23 cellular contexts compared by ENCODE assay signal in genomic region chr20:50042370-50043313, GRCh38.
"Had no signal": no experiment of that assay in that cellular context is flagged by ENCODE, and none has a peak within 500 bp of the region (broad histone marks: within the 10 kb centered on the region; RNA-seq: fewer than 3 reads in every experiment).

No MANE protein-coding gene starts in this region.

- H3K4me3 ChIP-seq: body of pancreas, lung, ovary, smooth muscle cell, thoracic aorta, upper lobe of right lung had no signal

- H3K9me3 ChIP-seq: body of pancreas, ovary, thoracic aorta, upper lobe of right lung had no signal

- H3K27ac ChIP-seq: body of pancreas, ovary, thoracic aorta, upper lobe of right lung had no signal

- ATAC-seq: activated CD8-positive, alpha-beta T cell treated with anti-CD3 and anti-CD28 coated beads, Interleukin-2, amount 10 ng/mL, durations not matched to agents 7 days and 5 days; body of pancreas; left colon; sciatic nerve; upper lobe of right lung had no signal

- DNase-seq: activated B cell treated with CpG ODN at 0.5 μM for 24 hours; activated CD4-positive, alpha-beta T cell treated with anti-CD3 and anti-CD28 coated beads, Interleukin-2, amount 10 ng/mL, durations not matched to agents 24 days and 14 days; activated CD8-positive, alpha-beta T cell treated with anti-CD3 and anti-CD28 coated beads, Interleukin-2, amount 10 ng/mL, durations not matched to agents 7 days and 5 days; activated naive CD4-positive, alpha-beta T cell treated with Interleukin-2 at 50 U/mL for 16 hours; activated naive CD8-positive, alpha-beta T cell treated with anti-CD3 and anti-CD28 coated beads, Interleukin-2, amount 10 ng/mL, durations not matched to agents 7 days and 5 days; activated T-cell treated with anti-CD3 and anti-CD28 coated beads, Interleukin-2, amount 50 U/mL, for 24 hours; amygdala; body of pancreas; caudate nucleus; erythroblast; foreskin melanocyte; hypothalamus; islet precursor cell; left colon; ovary; stimulated activated CD4-positive, alpha-beta T cell treated with anti-CD3 and anti-CD28 coated beads, Interleukin-4, amount 100 ng/mL, for 1 hour; T-helper 1 cell; T-helper 9 cell; upper lobe of right lung had no signal

- H3K4me2 ChIP-seq: smooth muscle cell had no signal

- H3K27me3 ChIP-seq: body of pancreas, ovary, upper lobe of right lung had no signal

- H3K36me3 ChIP-seq: ovary, thoracic aorta, upper lobe of right lung had no signal
